ENCODE assay signal across 8 cellular contexts in genomic region chr2:167550448-167550847, GRCh38.
DNase-seq lines count a peak whose midpoint lies in the region; ATAC-seq lines count a peak whose summit lies in the region.

No MANE protein-coding gene starts in this region.

- ATAC-seq in HG03135 (IDR thresholded peaks at IDR 0.05; ENCODE audit: unreplicated experiment) = peak; percentile 54
- ATAC-seq in stimulated activated naive B cell treated with anti-CD40 and anti-IgM and Interleukin-4, amounts not matched to agents 10 μg/mL and 1 μg/mL and 100 μg/mL, for 72 hours (replicated peaks) = no peak
- ATAC-seq in HG02678 (IDR thresholded peaks at IDR 0.05; ENCODE audit: unreplicated experiment) = no peak

- no peaks in the 10 kb centered on the region for H3K4me1 Mint-ChIP-seq in stimulated activated naive B cell treated with anti-CD40 and anti-IgM and Interleukin-4, amounts not matched to agents 10 μg/mL and 1 μg/mL and 100 μg/mL, for 72 hours

- peaks cover 0 to 3% of the 10 kb centered on the region in 2 donors for H3K9me3 Mint-ChIP-seq in stimulated activated naive B cell treated with anti-CD40 and anti-IgM and Interleukin-4, amounts not matched to agents 10 μg/mL and 1 μg/mL and 100 μg/mL, for 72 hours

- peak; percentile 74 for DNase-seq in DMS53 treated with DMSO at 0.1 percent for 48 hours (lab: John Stamatoyannopoulos, UW; ENCODE audit: unreplicated experiment)
- peak; percentile 6 for DNase-seq in SK-N-DZ (ENCODE audit: low spot score)
- DNase-seq in kidney tubule cell (ENCODE audit: low spot score) = peak; percentile 27
- no peak for DNase-seq in stimulated activated CD4-positive, alpha-beta T cell treated with anti-CD3 and anti-CD28 coated beads, Interleukin-2, amount 100 ng/mL, for 48 hours
- no peak for DNase-seq in stimulated activated naive B cell treated with anti-CD40 and anti-IgM and Interleukin-4, amounts not matched to agents 10 μg/mL and 1 μg/mL and 100 μg/mL, for 72 hours
- no peak for DNase-seq in activated CD4-positive, alpha-beta T cell treated with anti-CD3 and anti-CD28 coated beads for 1 hour

- no peaks in the 10 kb centered on the region for H3K36me3 Mint-ChIP-seq in stimulated activated naive B cell treated with anti-CD40 and anti-IgM and Interleukin-4, amounts not matched to agents 10 μg/mL and 1 μg/mL and 100 μg/mL, for 72 hours

- H3K27me3 Mint-ChIP-seq in stimulated activated naive B cell treated with anti-CD40 and anti-IgM and Interleukin-4, amounts not matched to agents 10 μg/mL and 1 μg/mL and 100 μg/mL, for 72 hours = no peaks in the 10 kb centered on the region

- H3K27ac Mint-ChIP-seq in stimulated activated naive B cell treated with anti-CD40 and anti-IgM and Interleukin-4, amounts not matched to agents 10 μg/mL and 1 μg/mL and 100 μg/mL, for 72 hours = no peak overlapping the region

- no peak overlapping the region for H3K4me3 Mint-ChIP-seq in stimulated activated naive B cell treated with anti-CD40 and anti-IgM and Interleukin-4, amounts not matched to agents 10 μg/mL and 1 μg/mL and 100 μg/mL, for 72 hours

Comparison
In these comparisons a context has a peak if more than half of its experiments do, and no peak if none do; other contexts are left out.
1. DNase-seq: peak in DMS53 treated with DMSO at 0.1 percent for 48 hours (single experiment), SK-N-DZ (single experiment) and kidney tubule cell (single experiment); none in stimulated activated CD4-positive, alpha-beta T cell treated with anti-CD3 and anti-CD28 coated beads, Interleukin-2, amount 100 ng/mL, for 48 hours (0 of 2), stimulated activated naive B cell treated with anti-CD40 and anti-IgM and Interleukin-4, amounts not matched to agents 10 μg/mL and 1 μg/mL and 100 μg/mL, for 72 hours (single experiment) and activated CD4-positive, alpha-beta T cell treated with anti-CD3 and anti-CD28 coated beads for 1 hour (single experiment).